In the genomic region with DNA sequence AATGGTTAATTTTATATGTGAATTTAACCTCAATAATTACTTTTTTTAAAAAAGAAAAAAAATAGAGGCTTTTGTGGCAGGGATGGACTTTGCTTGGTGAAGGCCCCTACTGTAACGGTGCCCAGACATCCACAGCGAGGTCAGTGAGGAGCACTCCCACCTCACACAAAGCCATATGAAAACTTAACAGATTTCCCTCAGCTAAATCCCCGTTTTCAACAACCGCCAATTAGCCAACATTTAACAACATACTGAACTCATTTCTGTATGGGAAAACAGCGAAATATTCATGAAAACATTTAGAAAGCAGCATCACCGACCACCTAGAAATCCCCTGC, we compare ENCODE assay signal across 9 cellular contexts. TPM values are rescaled to one million over a fixed set of nuclear protein-coding genes. Genes with fewer than 3 reads are reported as not detected.
A peak's percentile ranks its signal among the peaks of the same experiment; 100 is the strongest.
DNase-seq lines count a peak whose midpoint lies in the region; ATAC-seq and TF ChIP-seq lines count a peak whose summit lies in the region.
"Had no signal": no experiment of that assay in that cellular context is flagged by ENCODE, and none has a peak within 500 bp of the region (broad histone marks: within the 10 kb centered on the region; RNA-seq: fewer than 3 reads in every experiment).

No MANE protein-coding gene starts in this region.

- ATAC-seq in GM18868 (IDR thresholded peaks at IDR 0.05; ENCODE audit: unreplicated experiment) (peak; percentile 4), HG02678 (IDR thresholded peaks at IDR 0.05; ENCODE audit: unreplicated experiment) (peak; percentile 12), heart left ventricle (peak in 2 of 4 donors; percentile 2 to 26)
- peak; percentile 2 for ATAC-seq in stimulated activated effector memory CD8-positive, alpha-beta T cell treated with anti-CD3 and anti-CD28 coated beads, Interleukin-12 subunit alpha, Interleukin-12 subunit beta, amount 100 ng/mL, for 72 hours

- peaks cover 0 to 16% (median 12%) of the 10 kb centered on the region in 9 donors for H3K36me3 ChIP-seq in heart left ventricle

- no peaks in the 10 kb centered on the region for H3K36me3 Mint-ChIP-seq in stimulated activated effector memory CD8-positive, alpha-beta T cell treated with anti-CD3 and anti-CD28 coated beads, Interleukin-12 subunit alpha, Interleukin-12 subunit beta, amount 100 ng/mL, for 72 hours

- peaks cover 4 to 40% (median 32%) of the 10 kb centered on the region in 12 donors for H3K4me1 ChIP-seq in heart left ventricle

- no peaks in the 10 kb centered on the region for H3K9me3 Mint-ChIP-seq in stimulated activated effector memory CD8-positive, alpha-beta T cell treated with anti-CD3 and anti-CD28 coated beads, Interleukin-12 subunit alpha, Interleukin-12 subunit beta, amount 100 ng/mL, for 72 hours
- H3K9me3 Mint-ChIP-seq: stimulated activated naive CD8-positive, alpha-beta T cell treated with anti-CD3 and anti-CD28 coated beads, Interleukin-15, Interleukin-2, amounts not matched to agents 100 ng/mL and 50 ng/mL, for 24 hours had no signal

- TF ChIP-seq CTCF in RWPE1 (conservative IDR thresholded peaks at IDR 0.05; ENCODE audit: low read depth) (no peak), heart left ventricle (IDR thresholded peaks at IDR 0.05) (no peak)

- peak overlapping the region; percentile 77 for H3K27ac ChIP-seq in RWPE1
- H3K27ac ChIP-seq in heart left ventricle = peak overlapping the region; percentile 83 to 98 (median 90)

- WGBS in heart left ventricle, 4 donors = 0 to 3% (median 0%) methylated on average over 6 of the region's 6 CpGs

- intact Hi-C loops in heart left ventricle (cut with DNase I) = loop anchor here in 1 of 10 donors (5.0 kb wide), 1 partner anchor 1086 kb away; no protein-coding TSS in a partner anchor

- POLR2A ChIA-PET in RWPE1 (lab: Yijun Ruan, JAX; ENCODE audit: low non-redundant PET) = interaction anchor here (0.6 kb wide), 1 partner anchor 27 kb away, joined by 3 read pairs; no protein-coding TSS in a partner anchor

- H3K4me3 Mint-ChIP-seq in stimulated activated effector memory CD8-positive, alpha-beta T cell treated with anti-CD3 and anti-CD28 coated beads, Interleukin-12 subunit alpha, Interleukin-12 subunit beta, amount 100 ng/mL, for 72 hours = no peak overlapping the region
- H3K4me3 Mint-ChIP-seq: stimulated activated naive CD8-positive, alpha-beta T cell treated with anti-CD3 and anti-CD28 coated beads, Interleukin-15, Interleukin-2, amounts not matched to agents 100 ng/mL and 50 ng/mL, for 24 hours had no signal

- H3K4me1 Mint-ChIP-seq in stimulated activated effector memory CD8-positive, alpha-beta T cell treated with anti-CD3 and anti-CD28 coated beads, Interleukin-12 subunit alpha, Interleukin-12 subunit beta, amount 100 ng/mL, for 72 hours = peaks cover 21% of the 10 kb centered on the region

- peak overlapping the region; percentile 36 to 94 (median 80) for H3K4me3 ChIP-seq in heart left ventricle

- no peaks in the 10 kb centered on the region for H3K9me3 ChIP-seq in heart left ventricle

- H3K27ac Mint-ChIP-seq in stimulated activated effector memory CD8-positive, alpha-beta T cell treated with anti-CD3 and anti-CD28 coated beads, Interleukin-12 subunit alpha, Interleukin-12 subunit beta, amount 100 ng/mL, for 72 hours = no peak overlapping the region

- TF ChIP-seq POLR2A in heart left ventricle (IDR thresholded peaks at IDR 0.05) = no peak

- DNase-seq in RWPE1 (ENCODE audit: low spot score) (no peak), heart left ventricle (no peak), AG08395 (ENCODE audit: low spot score) (no peak)
- no peak for DNase-seq in stimulated activated effector memory CD8-positive, alpha-beta T cell treated with anti-CD3 and anti-CD28 coated beads, Interleukin-12 subunit alpha, Interleukin-12 subunit beta, amount 100 ng/mL, for 72 hours (ENCODE audit: low spot score in 2 of 2)
- no peak for DNase-seq in activated naive CD4-positive, alpha-beta T cell (lab: John Stamatoyannopoulos, UW)
- no peak for DNase-seq in activated naive CD4-positive, alpha-beta T cell treated with Interleukin-2 at 50 U/mL for 16 hours

- CTCF ChIA-PET in RWPE1 (lab: Yijun Ruan, JAX) = interaction anchor here (0.6 kb wide), 1 partner anchor 10 kb away, joined by 4 read pairs; no protein-coding TSS in a partner anchor

- H3K27me3 ChIP-seq in heart left ventricle = no peaks in the 10 kb centered on the region

RNA-seq across cellular contexts. Expression of gene C11orf58, which starts 0.6 kb away (rescaled TPM):
- total RNA-seq in heart left ventricle = 100 to 1,000 TPM in 8 of 9 donors, 10 to 100 TPM in 1; 88.2 to 130 (median 110) TPM
- polyA plus RNA-seq in heart left ventricle = 100 to 1,000 TPM in 1 of 2 donors, 10 to 100 TPM in 1; 78.3 to 147 TPM
